Comparison of ENCODE assay signal across 21 cellular contexts in genomic region chr13:51245583-51245982, GRCh38. TPM values are rescaled to one million over a fixed set of nuclear protein-coding genes. Genes with fewer than 3 reads are reported as not detected.
"Had no signal": no experiment of that assay in that cellular context is flagged by ENCODE, and none has a peak within 500 bp of the region (broad histone marks: within the 10 kb centered on the region; RNA-seq: fewer than 3 reads in every experiment).

No MANE protein-coding gene starts in this region.

- H3K4me3 ChIP-seq: esophagus squamous epithelium, hepatocyte, tibial artery had no signal

- ATAC-seq: activated CD8-positive, alpha-beta T cell treated with anti-CD3 and anti-CD28 coated beads, Interleukin-2, amount 10 ng/mL, durations not matched to agents 7 days and 5 days; left lobe of liver; stimulated activated naive CD8-positive, alpha-beta T cell treated with anti-CD3 and anti-CD28 coated beads, Interleukin-15, amount 100 ng/mL, for 72 hours had no signal

- H3K27ac ChIP-seq: brain microvascular endothelial cell, hepatocyte, tibial artery had no signal

- H3K79me2 ChIP-seq: hepatocyte had no signal

- H2AFZ ChIP-seq: hepatocyte had no signal

- H3K27me3 ChIP-seq: brain microvascular endothelial cell, tibial artery had no signal

- H3K36me3 ChIP-seq: brain microvascular endothelial cell, esophagus squamous epithelium, tibial artery had no signal

- H3K4me2 ChIP-seq: hepatocyte had no signal

- FAIRE-seq: small intestine, urothelium cell line had no signal

- DNase-seq: activated CD4-positive, alpha-beta T cell treated with anti-CD3 and anti-CD28 coated beads, Interleukin-2, amount 10 ng/mL, durations not matched to agents 7 days and 5 days; activated CD8-positive, alpha-beta T cell treated with anti-CD3 and anti-CD28 coated beads, Interleukin-2, amount 10 ng/mL, durations not matched to agents 7 days and 5 days; activated naive CD4-positive, alpha-beta T cell treated with Interleukin-2 at 50 U/mL for 16 hours; activated T-cell treated with anti-CD3 and anti-CD28 coated beads, Interleukin-2, amount 50 U/mL, for 24 hours; brain microvascular endothelial cell; cortex of kidney; effector CD4-positive, alpha-beta T cell; esophagus squamous epithelium; islet precursor cell; mammary epithelial cell; occipital lobe; small intestine; stimulated activated CD4-positive, alpha-beta T cell treated with anti-CD3 and anti-CD28 coated beads, Interleukin-15, amount 100 ng/mL, for 24 hours; stimulated activated CD4-positive, alpha-beta T cell treated with anti-CD3 and anti-CD28 coated beads, Interleukin-2, amount 100 ng/mL, for 48 hours; stimulated activated naive CD8-positive, alpha-beta T cell treated with anti-CD3 and anti-CD28 coated beads, Interleukin-15, amount 100 ng/mL, for 72 hours; T-helper 1 cell; T-helper 9 cell; tibial artery had no signal

- H3K9me3 ChIP-seq: esophagus squamous epithelium, tibial artery had no signal

RNA-seq across cellular contexts. Expression of gene FAM124A, which starts 23.4 kb away (rescaled TPM):
- total RNA-seq: activated CD4-positive, alpha-beta T cell treated with anti-CD3 and anti-CD28 coated beads, Interleukin-2, amount 10 ng/mL, durations not matched to agents 7 days and 5 days; activated CD8-positive, alpha-beta T cell treated with anti-CD3 and anti-CD28 coated beads, Interleukin-2, amount 10 ng/mL, durations not matched to agents 7 days and 5 days had no signal
